Comparison of ENCODE assay signal across 9 cellular contexts in genomic region chr21:16195476-16195875, GRCh38.
DNase-seq lines count a peak whose midpoint lies in the region; ATAC-seq and TF ChIP-seq lines count a peak whose summit lies in the region.
"Had no signal": no experiment of that assay in that cellular context is flagged by ENCODE, and none has a peak within 500 bp of the region (broad histone marks: within the 10 kb centered on the region; RNA-seq: fewer than 3 reads in every experiment).

No MANE protein-coding gene starts in this region.

- POLR2A ChIA-PET in A673 (lab: Charles Lee; ENCODE audit: low non-redundant PET): no interaction called here

- H3K27ac Mint-ChIP-seq in stimulated activated naive CD8-positive, alpha-beta T cell treated with anti-CD3 and anti-CD28 coated beads, Interleukin-15, amount 100 ng/mL, for 72 hours: peak overlapping the region; percentile 19 to 65

- ATAC-seq in stimulated activated naive CD8-positive, alpha-beta T cell treated with anti-CD3 and anti-CD28 coated beads, Interleukin-15, amount 100 ng/mL, for 72 hours: no peak
- no peak for ATAC-seq in stimulated activated naive CD8-positive, alpha-beta T cell treated with anti-CD3 and anti-CD28 coated beads, Interleukin-15, Interleukin-2, amounts not matched to agents 100 U/mL and 50 U/mL, for 24 hours
- ATAC-seq in HG02610 (IDR thresholded peaks at IDR 0.05; ENCODE audit: unreplicated experiment): no peak
- ATAC-seq in GM19455 (IDR thresholded peaks at IDR 0.05; ENCODE audit: unreplicated experiment): no peak
- ATAC-seq: SK-N-SH treated with all-trans-retinoic acid at 6 μM for 48 hours had no signal

- DNase-seq in stimulated activated naive CD8-positive, alpha-beta T cell treated with anti-CD3 and anti-CD28 coated beads, Interleukin-15, amount 100 ng/mL, for 72 hours: no peak
- DNase-seq in stimulated activated naive CD8-positive, alpha-beta T cell treated with anti-CD3 and anti-CD28 coated beads, Interleukin-15, Interleukin-2, amounts not matched to agents 100 U/mL and 50 U/mL, for 24 hours: no peak
- DNase-seq in choroid plexus epithelial cell (ENCODE audit: low read depth) (peak; percentile 88), A673 (ENCODE audit: low spot score) (no peak), epidermal melanocyte (ENCODE audit: insufficient read length, low spot score) (no peak)

- H3K4me1 ChIP-seq in muscle layer of colon (ENCODE audit: insufficient read depth, low read length): no peaks in the 10 kb centered on the region
- H3K4me1 ChIP-seq in A673 (ENCODE audit: insufficient read depth, low read length, poor library complexity, severe bottlenecking): no peaks in the 10 kb centered on the region

- H3K27me3 ChIP-seq in muscle layer of colon (ENCODE audit: control insufficient read depth in 1 of 2, insufficient read depth in 2 of 2, low read length in 2 of 2): no peaks in the 10 kb centered on the region
- no peaks in the 10 kb centered on the region for H3K27me3 ChIP-seq in A673 (replicated peaks; ENCODE audit: insufficient read depth, low read depth, low read length, poor library complexity)

- H3K4me3 Mint-ChIP-seq in stimulated activated naive CD8-positive, alpha-beta T cell treated with anti-CD3 and anti-CD28 coated beads, Interleukin-15, amount 100 ng/mL, for 72 hours: peak overlapping the region in 1 of 2 donors; percentile 22

- peak overlapping the region; percentile 54 for H3K27ac ChIP-seq in muscle layer of colon (ENCODE audit: low read depth, low read length)
- H3K27ac ChIP-seq in A673 (ENCODE audit: low read depth, low read length, poor library complexity, severe bottlenecking): no peak overlapping the region

- H3K4me3 ChIP-seq in choroid plexus epithelial cell (ENCODE audit: low read depth, low read length): peak overlapping the region; percentile 56
- H3K4me3 ChIP-seq in muscle layer of colon (ENCODE audit: low read depth in 1 of 2, low read length in 2 of 2): peak overlapping the region in 1 of 2 donors; percentile 52
- no peak overlapping the region for H3K4me3 ChIP-seq in A673 (ENCODE audit: low read depth, low read length, poor library complexity, severe bottlenecking)

- CTCF ChIA-PET in A673 (lab: Charles Lee): no interaction called here

- no peaks in the 10 kb centered on the region for H3K4me1 Mint-ChIP-seq in stimulated activated naive CD8-positive, alpha-beta T cell treated with anti-CD3 and anti-CD28 coated beads, Interleukin-15, amount 100 ng/mL, for 72 hours

- H3K9me3 Mint-ChIP-seq in stimulated activated naive CD8-positive, alpha-beta T cell treated with anti-CD3 and anti-CD28 coated beads, Interleukin-15, amount 100 ng/mL, for 72 hours: no peaks in the 10 kb centered on the region

- TF ChIP-seq CTCF in choroid plexus epithelial cell (conservative IDR thresholded peaks at IDR 0.05; ENCODE audit: low read depth, low read length) (no peak), A673 (conservative IDR thresholded peaks at IDR 0.05; ENCODE audit: low read depth, low read length) (no peak)

- H3K27me3 Mint-ChIP-seq in stimulated activated naive CD8-positive, alpha-beta T cell treated with anti-CD3 and anti-CD28 coated beads, Interleukin-15, amount 100 ng/mL, for 72 hours: peaks cover 6% of the 10 kb centered on the region

- intact Hi-C loops in A673 (cut with micrococcal nuclease; ENCODE audit: unreplicated experiment): no loop called here

- H3K9me3 ChIP-seq in muscle layer of colon (ENCODE audit: low read length): no peaks in the 10 kb centered on the region
- no peaks in the 10 kb centered on the region for H3K9me3 ChIP-seq in A673 (ENCODE audit: low read depth, low read length, poor library complexity, severe bottlenecking)

- BruUV-seq in A673 (replicated peaks; lab: Mats Ljungman, UMichigan): no TSS peak

- no peaks in the 10 kb centered on the region for H3K36me3 ChIP-seq in muscle layer of colon (ENCODE audit: insufficient read depth, low read length)
- H3K36me3 ChIP-seq in A673 (ENCODE audit: insufficient read depth, low read length, poor library complexity, severe bottlenecking): no peaks in the 10 kb centered on the region

- H3K9ac ChIP-seq in muscle layer of colon (ENCODE audit: low read length): peak overlapping the region; percentile 23
